Comparison of ENCODE assay signal across 8 cellular contexts in genomic region chr7:135169936-135170222, GRCh38. TPM values are rescaled to one million over a fixed set of nuclear protein-coding genes. Genes with fewer than 3 reads are reported as not detected.
DNase-seq lines count a peak whose midpoint lies in the region; ATAC-seq and TF ChIP-seq lines count a peak whose summit lies in the region.

No MANE protein-coding gene starts in this region.

- DNase-seq in left ventricle myocardium inferior (no peak), Right ventricle myocardium superior (no peak), RWPE2 (ENCODE audit: low spot score) (no peak), esophagus muscularis mucosa (ENCODE audit: extremely low spot score) (no peak), psoas muscle (no peak), dedifferentiated amniotic fluid mesenchymal stem cell (ENCODE audit: extremely low spot score) (no peak), SW480 (ENCODE audit: low spot score) (no peak)

- H3K9me3 ChIP-seq in left ventricle myocardium inferior (replicated peaks) (no peaks in the 10 kb centered on the region), RWPE2 (ENCODE audit: severe bottlenecking) (no peaks in the 10 kb centered on the region), esophagus muscularis mucosa (no peaks in the 10 kb centered on the region), psoas muscle (no peaks in the 10 kb centered on the region)

- H3K4me3 ChIP-seq in left ventricle myocardium inferior = peak overlapping the region; percentile 90
- peak overlapping the region; percentile 77 for H3K4me3 ChIP-seq in RWPE2 (ENCODE audit: severe bottlenecking)
- H3K4me3 ChIP-seq in esophagus muscularis mucosa = peak overlapping the region; percentile 82 to 88 (median 84)
- H3K4me3 ChIP-seq in psoas muscle = peak overlapping the region; percentile 97

- TF ChIP-seq EP300 in esophagus muscularis mucosa (IDR thresholded peaks at IDR 0.05) = no peak

- ATAC-seq in Right ventricle myocardium superior (ENCODE audit: poor library complexity) = no peak
- ATAC-seq in RWPE2 (ENCODE audit: low read depth) = no peak
- no peak for ATAC-seq in psoas muscle
- no peak for ATAC-seq in HG02610 (IDR thresholded peaks at IDR 0.05; ENCODE audit: unreplicated experiment)

- no peaks in the 10 kb centered on the region for H3K27me3 ChIP-seq in left ventricle myocardium inferior (ENCODE audit: low read depth)
- H3K27me3 ChIP-seq in RWPE2 (ENCODE audit: insufficient read depth, poor library complexity, severe bottlenecking) = no peaks in the 10 kb centered on the region
- peaks cover 0 to 4% (median 0%) of the 10 kb centered on the region in 4 donors for H3K27me3 ChIP-seq in esophagus muscularis mucosa
- H3K27me3 ChIP-seq in psoas muscle (ENCODE audit: insufficient read depth in 3 of 3, low read length in 2 of 3) = no peaks in the 10 kb centered on the region

- intact Hi-C loops in left ventricle myocardium inferior (cut with micrococcal nuclease) = loop anchor here (10.0 kb wide), 1 partner anchor 185 kb away; the partner anchor contains the start of gene AGBL3
- intact Hi-C loops in Right ventricle myocardium superior (cut with DNase I) = loop anchor here (5.0 kb wide), 2 partner anchors 183 to 483 kb away; partner anchors contain the start of gene AGBL3
- intact Hi-C loops in esophagus muscularis mucosa (cut with DNase I) = loop anchor here (2.0 kb wide), 2 partner anchors 179 to 483 kb away; no protein-coding TSS in a partner anchor
- intact Hi-C loops in psoas muscle (cut with DNase I) = loop anchor here (2.0 to 10.0 kb wide), 6 partner anchors 21 to 635 kb away; partner anchors contain the start of genes AGBL3 (in 2 of the 2), AKR1B15 (in 1 of the 2) and TMEM140 (in 1 of the 2)

- TF ChIP-seq POLR2A in esophagus muscularis mucosa (IDR thresholded peaks at IDR 0.05; ENCODE audit: low read depth) = no peak

- TF ChIP-seq CTCF in left ventricle myocardium inferior (IDR thresholded peaks at IDR 0.05; ENCODE audit: borderline replicate concordance) (no peak), RWPE2 (IDR thresholded peaks at IDR 0.05; ENCODE audit: poor library complexity, severe bottlenecking) (no peak), esophagus muscularis mucosa (IDR thresholded peaks at IDR 0.05) (no peak), psoas muscle (IDR thresholded peaks at IDR 0.05) (no peak)

- H3K27ac ChIP-seq in left ventricle myocardium inferior (replicated peaks) = peak overlapping the region; percentile 99
- peak overlapping the region; percentile 93 for H3K27ac ChIP-seq in RWPE2 (ENCODE audit: poor library complexity, severe bottlenecking)
- H3K27ac ChIP-seq in esophagus muscularis mucosa (replicated peaks in 1 of 4) = peak overlapping the region; percentile 94 to 98 (median 96)
- peak overlapping the region; percentile 100 for H3K27ac ChIP-seq in psoas muscle

- WGBS in esophagus muscularis mucosa = 7% methylated on average over 9 of the region's 9 CpGs
- WGBS in psoas muscle, 3 donors = 1 to 4% (median 3%) methylated on average over 9 of the region's 9 CpGs

- H3K36me3 ChIP-seq in left ventricle myocardium inferior (peaks cover 32% of the 10 kb centered on the region), RWPE2 (ENCODE audit: low read depth) (peaks cover 31% of the 10 kb centered on the region), esophagus muscularis mucosa (peaks cover 4 to 39% (median 38%) of the 10 kb centered on the region in 4 donors), psoas muscle (ENCODE audit: insufficient read depth in 1 of 2, low read depth in 1 of 2) (peaks cover 0 to 38% of the 10 kb centered on the region in 2 donors)

- H3K4me1 ChIP-seq in left ventricle myocardium inferior = peaks cover 61% of the 10 kb centered on the region
- H3K4me1 ChIP-seq in RWPE2 (ENCODE audit: insufficient read depth, poor library complexity, severe bottlenecking) = peaks cover 8% of the 10 kb centered on the region
- H3K4me1 ChIP-seq in esophagus muscularis mucosa = peaks cover 62 to 66% (median 65%) of the 10 kb centered on the region in 4 donors
- peaks cover 40% of the 10 kb centered on the region for H3K4me1 ChIP-seq in psoas muscle

RNA-seq across cellular contexts. Expression of gene CYREN, which starts 0.6 kb away (rescaled TPM):
- total RNA-seq in left ventricle myocardium inferior (29.8 TPM), Right ventricle myocardium superior (28.9 TPM), esophagus muscularis mucosa (10 to 100 TPM; 30.8 to 51.7 (median 40.2) TPM), psoas muscle (10 to 100 TPM; 20.6 to 29.4 (median 25.3) TPM)
- polyA plus RNA-seq in psoas muscle = 10 to 100 TPM; 25.0 to 61.2 (median 46.3) TPM

RNA-seq across cellular contexts. Expression of gene TMEM140, which starts 22.0 kb away (rescaled TPM):
- total RNA-seq in left ventricle myocardium inferior (23.3 TPM), Right ventricle myocardium superior (22.8 TPM), esophagus muscularis mucosa (10 to 100 TPM; 13.0 to 21.2 (median 17.1) TPM), psoas muscle (100 to 1,000 TPM in 1 of 4 donors, 10 to 100 TPM in 3; 67.0 to 106 (median 74.0) TPM)
- 10 to 100 TPM; 25.4 to 62.1 (median 52.5) TPM for polyA plus RNA-seq in psoas muscle

RNA-seq across cellular contexts. Expression of gene WDR91, which starts 41.4 kb away (rescaled TPM):
- 5.4 TPM for total RNA-seq in left ventricle myocardium inferior
- 5.1 TPM for total RNA-seq in Right ventricle myocardium superior
- total RNA-seq in esophagus muscularis mucosa = 10 to 100 TPM; 13.3 to 27.4 (median 20.4) TPM
- total RNA-seq in psoas muscle = 10 to 100 TPM in 1 of 4 donors, 1 to 10 TPM in 3; 4.8 to 23.6 (median 8.5) TPM
- 1 to 10 TPM; 2.7 to 4.0 (median 2.8) TPM for polyA plus RNA-seq in psoas muscle
